In genomic region chr12:3044141-3044630, GRCh38 we compare ENCODE assay signal across 21 cellular contexts. TPM values are rescaled to one million over a fixed set of nuclear protein-coding genes. Genes with fewer than 3 reads are reported as not detected.
"Had no signal": no experiment of that assay in that cellular context is flagged by ENCODE, and none has a peak within 500 bp of the region (broad histone marks: within the 10 kb centered on the region; RNA-seq: fewer than 3 reads in every experiment).

No MANE protein-coding gene starts in this region.

- H3K9me3 ChIP-seq: esophagus muscularis mucosa, neutrophil, thoracic aorta had no signal

- H2AFZ ChIP-seq: parathyroid adenoma had no signal

- H3K9me3 Mint-ChIP-seq: activated naive CD4-positive, alpha-beta T cell treated with anti-CD3 and anti-CD28 coated beads, Interleukin-2, amount 50 U/mL, for 72 hours; activated T-helper 1 cell treated with anti-CD3 and anti-CD28 coated beads, Interleukin-12 subunit alpha, Interleukin-12 subunit beta, Interleukin-2, Interleukin-4 antibody, amounts not matched to agents 30 ng/mL and 10 ng/mL and 1 ng/mL, durations not matched to agents 14 hours and 24 hours and 36 hours; natural killer cell; T-cell; T-helper 2 cell treated with Interferon-gamma antibody and Interleukin-4, amounts not matched to agents 5 μg/mL and 100 μg/mL, for 36 hours; type B pancreatic cell had no signal

- H3K9ac ChIP-seq: parathyroid adenoma had no signal

- H3K36me3 Mint-ChIP-seq: activated naive CD4-positive, alpha-beta T cell treated with anti-CD3 and anti-CD28 coated beads, Interleukin-2, amount 50 U/mL, for 72 hours; natural killer cell; T-cell; type B pancreatic cell had no signal

- H3K79me2 ChIP-seq: parathyroid adenoma had no signal

- H3K27ac ChIP-seq: esophagus muscularis mucosa, neutrophil, parathyroid adenoma, thoracic aorta, VCaP had no signal

- DNase-seq: activated CD4-positive, alpha-beta T cell treated with anti-CD3 and anti-CD28 coated beads, Interleukin-2, amount 50 U/mL, for 1 hour; activated CD4-positive, CD25-positive, alpha-beta regulatory T cell treated with anti-CD3 and anti-CD28 coated beads, Interleukin-2, amount 50 U/mL, for 72 hours; activated CD8-positive, alpha-beta T cell treated with anti-CD3 and anti-CD28 coated beads, Interleukin-2, amount 10 ng/mL, durations not matched to agents 7 days and 5 days; central memory CD4-positive, alpha-beta T cell; dermis blood vessel endothelial cell; effector memory CD4-positive, alpha-beta T cell; hippocampal formation; midbrain; natural killer cell; stimulated activated CD4-positive, alpha-beta T cell treated with anti-CD3 and anti-CD28 coated beads, Interleukin-4, amount 100 ng/mL, for 1 hour; stimulated activated naive CD4-positive, alpha-beta T cell treated with Interleukin-2 at 50 U/mL for 16 hours; T-cell had no signal

- ATAC-seq: activated CD8-positive, alpha-beta T cell treated with anti-CD3 and anti-CD28 coated beads, Interleukin-2, amount 10 ng/mL, durations not matched to agents 7 days and 5 days; activated naive CD4-positive, alpha-beta T cell treated with anti-CD3 and anti-CD28 coated beads, Interleukin-2, amount 50 U/mL, for 72 hours; natural killer cell; T-cell had no signal

- H3K4me1 Mint-ChIP-seq: natural killer cell, T-cell had no signal

- H3K36me3 ChIP-seq: neutrophil, thoracic aorta had no signal

- H3K4me3 Mint-ChIP-seq: activated CD8-positive, alpha-beta T cell treated with anti-CD3 and anti-CD28 coated beads, Interleukin-2, amount 10 ng/mL, durations not matched to agents 7 days and 5 days; activated T-helper 1 cell treated with anti-CD3 and anti-CD28 coated beads, Interleukin-12 subunit alpha, Interleukin-12 subunit beta, Interleukin-2, Interleukin-4 antibody, amounts not matched to agents 30 ng/mL and 10 ng/mL and 1 ng/mL, durations not matched to agents 14 hours and 24 hours and 36 hours; natural killer cell; T-cell; T-helper 2 cell treated with Interferon-gamma antibody and Interleukin-4, amounts not matched to agents 5 μg/mL and 100 μg/mL, for 36 hours; type B pancreatic cell had no signal

- H3K27ac Mint-ChIP-seq: activated CD8-positive, alpha-beta T cell treated with anti-CD3 and anti-CD28 coated beads, Interleukin-2, amount 10 ng/mL, durations not matched to agents 7 days and 5 days; activated naive CD4-positive, alpha-beta T cell treated with anti-CD3 and anti-CD28 coated beads, Interleukin-2, amount 50 U/mL, for 72 hours; activated T-helper 1 cell treated with anti-CD3 and anti-CD28 coated beads, Interleukin-12 subunit alpha, Interleukin-12 subunit beta, Interleukin-2, Interleukin-4 antibody, amounts not matched to agents 30 ng/mL and 10 ng/mL and 1 ng/mL, durations not matched to agents 14 hours and 24 hours and 36 hours; natural killer cell; T-cell; T-helper 2 cell treated with Interferon-gamma antibody and Interleukin-4, amounts not matched to agents 5 μg/mL and 100 μg/mL, for 36 hours; type B pancreatic cell had no signal

- H3K4me3 ChIP-seq: esophagus muscularis mucosa, thoracic aorta had no signal

RNA-seq across cellular contexts. Expression of gene TSPAN9, which starts 33.0 kb away (rescaled TPM):
- total RNA-seq: activated CD8-positive, alpha-beta T cell treated with anti-CD3 and anti-CD28 coated beads, Interleukin-2, amount 10 ng/mL, durations not matched to agents 7 days and 5 days had no signal
